In genomic region chr1:182304218-182305016, GRCh38 we compare ENCODE assay signal across 1 cellular context.
TF ChIP-seq lines count a peak whose summit lies in the region.

No MANE protein-coding gene starts in this region.

TF ChIP-seq in GM23338, 12 proteins besides CTCF, POLR2A, EP300 and RAD21 (continued from another document):
- TF ChIP-seq, protein P1, sequence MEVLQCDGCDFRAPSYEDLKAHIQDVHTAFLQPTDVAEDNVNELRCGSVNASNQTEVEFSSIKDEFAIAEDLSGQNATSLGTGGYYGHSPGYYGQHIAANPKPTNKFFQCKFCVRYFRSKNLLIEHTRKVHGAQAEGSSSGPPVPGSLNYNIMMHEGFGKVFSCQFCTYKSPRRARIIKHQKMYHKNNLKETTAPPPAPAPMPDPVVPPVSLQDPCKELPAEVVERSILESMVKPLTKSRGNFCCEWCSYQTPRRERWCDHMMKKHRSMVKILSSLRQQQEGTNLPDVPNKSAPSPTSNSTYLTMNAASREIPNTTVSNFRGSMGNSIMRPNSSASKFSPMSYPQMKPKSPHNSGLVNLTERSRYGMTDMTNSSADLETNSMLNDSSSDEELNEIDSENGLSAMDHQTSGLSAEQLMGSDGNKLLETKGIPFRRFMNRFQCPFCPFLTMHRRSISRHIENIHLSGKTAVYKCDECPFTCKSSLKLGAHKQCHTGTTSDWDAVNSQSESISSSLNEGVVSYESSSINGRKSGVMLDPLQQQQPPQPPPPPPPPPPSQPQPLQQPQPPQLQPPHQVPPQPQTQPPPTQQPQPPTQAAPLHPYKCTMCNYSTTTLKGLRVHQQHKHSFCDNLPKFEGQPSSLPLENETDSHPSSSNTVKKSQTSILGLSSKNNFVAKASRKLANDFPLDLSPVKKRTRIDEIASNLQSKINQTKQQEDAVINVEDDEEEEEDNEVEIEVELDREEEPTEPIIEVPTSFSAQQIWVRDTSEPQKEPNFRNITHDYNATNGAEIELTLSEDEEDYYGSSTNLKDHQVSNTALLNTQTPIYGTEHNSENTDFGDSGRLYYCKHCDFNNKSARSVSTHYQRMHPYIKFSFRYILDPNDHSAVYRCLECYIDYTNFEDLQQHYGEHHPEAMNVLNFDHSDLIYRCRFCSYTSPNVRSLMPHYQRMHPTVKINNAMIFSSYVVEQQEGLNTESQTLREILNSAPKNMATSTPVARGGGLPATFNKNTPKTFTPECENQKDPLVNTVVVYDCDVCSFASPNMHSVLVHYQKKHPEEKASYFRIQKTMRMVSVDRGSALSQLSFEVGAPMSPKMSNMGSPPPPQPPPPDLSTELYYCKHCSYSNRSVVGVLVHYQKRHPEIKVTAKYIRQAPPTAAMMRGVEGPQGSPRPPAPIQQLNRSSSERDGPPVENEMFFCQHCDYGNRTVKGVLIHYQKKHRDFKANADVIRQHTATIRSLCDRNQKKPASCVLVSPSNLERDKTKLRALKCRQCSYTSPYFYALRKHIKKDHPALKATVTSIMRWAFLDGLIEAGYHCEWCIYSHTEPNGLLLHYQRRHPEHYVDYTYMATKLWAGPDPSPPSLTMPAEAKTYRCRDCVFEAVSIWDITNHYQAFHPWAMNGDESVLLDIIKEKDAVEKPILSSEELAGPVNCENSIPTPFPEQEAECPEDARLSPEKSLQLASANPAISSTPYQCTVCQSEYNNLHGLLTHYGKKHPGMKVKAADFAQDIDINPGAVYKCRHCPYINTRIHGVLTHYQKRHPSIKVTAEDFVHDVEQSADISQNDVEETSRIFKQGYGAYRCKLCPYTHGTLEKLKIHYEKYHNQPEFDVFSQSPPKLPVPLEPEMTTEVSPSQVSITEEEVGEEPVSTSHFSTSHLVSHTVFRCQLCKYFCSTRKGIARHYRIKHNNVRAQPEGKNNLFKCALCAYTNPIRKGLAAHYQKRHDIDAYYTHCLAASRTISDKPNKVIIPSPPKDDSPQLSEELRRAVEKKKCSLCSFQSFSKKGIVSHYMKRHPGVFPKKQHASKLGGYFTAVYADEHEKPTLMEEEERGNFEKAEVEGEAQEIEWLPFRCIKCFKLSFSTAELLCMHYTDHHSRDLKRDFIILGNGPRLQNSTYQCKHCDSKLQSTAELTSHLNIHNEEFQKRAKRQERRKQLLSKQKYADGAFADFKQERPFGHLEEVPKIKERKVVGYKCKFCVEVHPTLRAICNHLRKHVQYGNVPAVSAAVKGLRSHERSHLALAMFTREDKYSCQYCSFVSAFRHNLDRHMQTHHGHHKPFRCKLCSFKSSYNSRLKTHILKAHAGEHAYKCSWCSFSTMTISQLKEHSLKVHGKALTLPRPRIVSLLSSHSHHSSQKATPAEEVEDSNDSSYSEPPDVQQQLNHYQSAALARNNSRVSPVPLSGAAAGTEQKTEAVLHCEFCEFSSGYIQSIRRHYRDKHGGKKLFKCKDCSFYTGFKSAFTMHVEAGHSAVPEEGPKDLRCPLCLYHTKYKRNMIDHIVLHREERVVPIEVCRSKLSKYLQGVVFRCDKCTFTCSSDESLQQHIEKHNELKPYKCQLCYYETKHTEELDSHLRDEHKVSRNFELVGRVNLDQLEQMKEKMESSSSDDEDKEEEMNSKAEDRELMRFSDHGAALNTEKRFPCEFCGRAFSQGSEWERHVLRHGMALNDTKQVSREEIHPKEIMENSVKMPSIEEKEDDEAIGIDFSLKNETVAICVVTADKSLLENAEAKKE (CRISPR knock-in tag; IDR thresholded peaks at IDR 0.05): no peak
- no peak for TF ChIP-seq ZNF114 (CRISPR knock-in tag; IDR thresholded peaks at IDR 0.05)
- TF ChIP-seq EZH2 (IDR thresholded peaks at IDR 0.05; ENCODE audit: low read depth, unreplicated experiment): no peak
- TF ChIP-seq CREB1 (CRISPR knock-in tag; IDR thresholded peaks at IDR 0.05; ENCODE audit: low read depth): no peak
- no peak for TF ChIP-seq NANOG (IDR thresholded peaks at IDR 0.05; ENCODE audit: borderline replicate concordance)
- TF ChIP-seq, protein P2, sequence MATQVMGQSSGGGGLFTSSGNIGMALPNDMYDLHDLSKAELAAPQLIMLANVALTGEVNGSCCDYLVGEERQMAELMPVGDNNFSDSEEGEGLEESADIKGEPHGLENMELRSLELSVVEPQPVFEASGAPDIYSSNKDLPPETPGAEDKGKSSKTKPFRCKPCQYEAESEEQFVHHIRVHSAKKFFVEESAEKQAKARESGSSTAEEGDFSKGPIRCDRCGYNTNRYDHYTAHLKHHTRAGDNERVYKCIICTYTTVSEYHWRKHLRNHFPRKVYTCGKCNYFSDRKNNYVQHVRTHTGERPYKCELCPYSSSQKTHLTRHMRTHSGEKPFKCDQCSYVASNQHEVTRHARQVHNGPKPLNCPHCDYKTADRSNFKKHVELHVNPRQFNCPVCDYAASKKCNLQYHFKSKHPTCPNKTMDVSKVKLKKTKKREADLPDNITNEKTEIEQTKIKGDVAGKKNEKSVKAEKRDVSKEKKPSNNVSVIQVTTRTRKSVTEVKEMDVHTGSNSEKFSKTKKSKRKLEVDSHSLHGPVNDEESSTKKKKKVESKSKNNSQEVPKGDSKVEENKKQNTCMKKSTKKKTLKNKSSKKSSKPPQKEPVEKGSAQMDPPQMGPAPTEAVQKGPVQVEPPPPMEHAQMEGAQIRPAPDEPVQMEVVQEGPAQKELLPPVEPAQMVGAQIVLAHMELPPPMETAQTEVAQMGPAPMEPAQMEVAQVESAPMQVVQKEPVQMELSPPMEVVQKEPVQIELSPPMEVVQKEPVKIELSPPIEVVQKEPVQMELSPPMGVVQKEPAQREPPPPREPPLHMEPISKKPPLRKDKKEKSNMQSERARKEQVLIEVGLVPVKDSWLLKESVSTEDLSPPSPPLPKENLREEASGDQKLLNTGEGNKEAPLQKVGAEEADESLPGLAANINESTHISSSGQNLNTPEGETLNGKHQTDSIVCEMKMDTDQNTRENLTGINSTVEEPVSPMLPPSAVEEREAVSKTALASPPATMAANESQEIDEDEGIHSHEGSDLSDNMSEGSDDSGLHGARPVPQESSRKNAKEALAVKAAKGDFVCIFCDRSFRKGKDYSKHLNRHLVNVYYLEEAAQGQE (IDR thresholded peaks at IDR 0.05; ENCODE audit: unreplicated experiment): no peak
- TF ChIP-seq, protein P3, sequence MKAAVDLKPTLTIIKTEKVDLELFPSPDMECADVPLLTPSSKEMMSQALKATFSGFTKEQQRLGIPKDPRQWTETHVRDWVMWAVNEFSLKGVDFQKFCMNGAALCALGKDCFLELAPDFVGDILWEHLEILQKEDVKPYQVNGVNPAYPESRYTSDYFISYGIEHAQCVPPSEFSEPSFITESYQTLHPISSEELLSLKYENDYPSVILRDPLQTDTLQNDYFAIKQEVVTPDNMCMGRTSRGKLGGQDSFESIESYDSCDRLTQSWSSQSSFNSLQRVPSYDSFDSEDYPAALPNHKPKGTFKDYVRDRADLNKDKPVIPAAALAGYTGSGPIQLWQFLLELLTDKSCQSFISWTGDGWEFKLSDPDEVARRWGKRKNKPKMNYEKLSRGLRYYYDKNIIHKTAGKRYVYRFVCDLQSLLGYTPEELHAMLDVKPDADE (IDR thresholded peaks at IDR 0.05): no peak
- no peak for TF ChIP-seq JUNB (IDR thresholded peaks at IDR 0.05; ENCODE audit: unreplicated experiment)
- TF ChIP-seq ZNF331 (CRISPR knock-in tag; IDR thresholded peaks at IDR 0.05; ENCODE audit: low read depth): no peak
- TF ChIP-seq EZH2phosphoT487 (IDR thresholded peaks at IDR 0.05; ENCODE audit: unreplicated experiment): no peak
